ENCODE assay signal across 21 cellular contexts in genomic region chr20:61754976-61755778, GRCh38.
DNase-seq lines count a peak whose midpoint lies in the region; ATAC-seq, FAIRE-seq and TF ChIP-seq lines count a peak whose summit lies in the region.
"Had no signal": no experiment of that assay in that cellular context is flagged by ENCODE, and none has a peak within 500 bp of the region (broad histone marks: within the 10 kb centered on the region; RNA-seq: fewer than 3 reads in every experiment).

No MANE protein-coding gene starts in this region.

- H3K4me1 Mint-ChIP-seq in activated naive CD8-positive, alpha-beta T cell treated with anti-CD3 and anti-CD28 coated beads, Interleukin-2, amount 50 U/mL, for 24 hours = no peaks in the 10 kb centered on the region
- no peaks in the 10 kb centered on the region for H3K4me1 Mint-ChIP-seq in activated naive CD8-positive, alpha-beta T cell treated with anti-CD3 and anti-CD28 coated beads for 36 hours
- H3K4me1 Mint-ChIP-seq: CD8-positive, alpha-beta memory T cell had no signal

- H3K23ac ChIP-seq in mesenchymal stem cell (ENCODE audit: low read length in 2 of 2) = peak overlapping the region in 1 of 2 experiments; percentile 2

- H4K8ac ChIP-seq in mesenchymal stem cell (ENCODE audit: low read length) = peak overlapping the region; percentile 35

- DNase-seq in activated naive CD8-positive, alpha-beta T cell treated with anti-CD3 and anti-CD28 coated beads, Interleukin-2, amount 50 U/mL, for 24 hours = no peak
- DNase-seq in activated naive CD8-positive, alpha-beta T cell treated with anti-CD3 and anti-CD28 coated beads for 36 hours = no peak
- DNase-seq in mesenchymal stem cell (peak; percentile 4), urothelium cell line (ENCODE audit: low spot score) (no peak), kidney tubule cell (ENCODE audit: low spot score) (no peak), thyroid gland (no peak)
- DNase-seq: BE2C, DMS79 treated with DMSO at 0.1 percent for 48 hours, Karpas-422, MG63, NCI-H1092, NCI-H146, NCI-H2081, NCI-H748 treated with DMSO at 0.1 percent for 48 hours had no signal

- no peak overlapping the region for H3K4ac ChIP-seq in mesenchymal stem cell (ENCODE audit: low read depth in 1 of 2, low read length in 2 of 2)

- peak overlapping the region; percentile 45 for H4K91ac ChIP-seq in mesenchymal stem cell (ENCODE audit: low read length)

- H3K4me1 ChIP-seq in mesenchymal stem cell (ENCODE audit: control insufficient read depth, insufficient read depth, low read depth, low read length) = peaks cover 31% of the 10 kb centered on the region
- H3K4me1 ChIP-seq in thyroid gland = no peaks in the 10 kb centered on the region
- H3K4me1 ChIP-seq: BE2C had no signal

- no peak overlapping the region for H3K9ac ChIP-seq in mesenchymal stem cell (ENCODE audit: low read length)

- peak; percentile 23 for ATAC-seq in activated naive CD8-positive, alpha-beta T cell treated with anti-CD3 and anti-CD28 coated beads, Interleukin-2, amount 50 U/mL, for 24 hours
- no peak for ATAC-seq in GM18907 (IDR thresholded peaks at IDR 0.05; ENCODE audit: unreplicated experiment)

- H2BK15ac ChIP-seq in mesenchymal stem cell (ENCODE audit: low read depth, poor library complexity, severe bottlenecking) = no peak overlapping the region

- H3K9me3 ChIP-seq in mesenchymal stem cell (ENCODE audit: control insufficient read depth, low read length) (no peaks in the 10 kb centered on the region), thyroid gland (no peaks in the 10 kb centered on the region)
- H3K9me3 ChIP-seq: BE2C had no signal

- TF ChIP-seq CTCF in thyroid gland (IDR thresholded peaks at IDR 0.05) = no peak

- H3K79me1 ChIP-seq in mesenchymal stem cell (replicated peaks; ENCODE audit: low read length, poor library complexity, severe bottlenecking) = no peaks in the 10 kb centered on the region

- no peak overlapping the region for H2BK5ac ChIP-seq in mesenchymal stem cell (ENCODE audit: low read depth, low read length, poor library complexity, severe bottlenecking)

- intact Hi-C loops in thyroid gland (cut with DNase I) = no loop called here

- H3K4me3 Mint-ChIP-seq in activated naive CD8-positive, alpha-beta T cell treated with anti-CD3 and anti-CD28 coated beads, Interleukin-2, amount 50 U/mL, for 24 hours = no peak overlapping the region
- H3K4me3 Mint-ChIP-seq in activated naive CD8-positive, alpha-beta T cell treated with anti-CD3 and anti-CD28 coated beads for 36 hours = no peak overlapping the region
- H3K4me3 Mint-ChIP-seq: CD8-positive, alpha-beta memory T cell; GM23338 had no signal

- peaks cover 2% of the 10 kb centered on the region for H3K27me3 Mint-ChIP-seq in activated naive CD8-positive, alpha-beta T cell treated with anti-CD3 and anti-CD28 coated beads, Interleukin-2, amount 50 U/mL, for 24 hours
- H3K27me3 Mint-ChIP-seq in activated naive CD8-positive, alpha-beta T cell treated with anti-CD3 and anti-CD28 coated beads for 36 hours = no peaks in the 10 kb centered on the region
- H3K27me3 Mint-ChIP-seq: CD8-positive, alpha-beta memory T cell had no signal

- H3K18ac ChIP-seq in mesenchymal stem cell (ENCODE audit: low read depth in 1 of 2, low read length in 2 of 2) = peak overlapping the region in 1 of 2 experiments; percentile 40

- peak overlapping the region in 1 of 2 experiments; percentile 3 for H2BK12ac ChIP-seq in mesenchymal stem cell (ENCODE audit: low read length in 2 of 2)

- TF ChIP-seq POLR2A in thyroid gland (IDR thresholded peaks at IDR 0.05) = no peak

- peak; percentile 97 for FAIRE-seq in urothelium cell line (lab: Jason Lieb, UNC)
- FAIRE-seq: G401.6 had no signal

- peaks cover 5% of the 10 kb centered on the region for H3K9me3 Mint-ChIP-seq in activated naive CD8-positive, alpha-beta T cell treated with anti-CD3 and anti-CD28 coated beads, Interleukin-2, amount 50 U/mL, for 24 hours
- peaks cover 2% of the 10 kb centered on the region for H3K9me3 Mint-ChIP-seq in activated naive CD8-positive, alpha-beta T cell treated with anti-CD3 and anti-CD28 coated beads for 36 hours

- H3K4me2 ChIP-seq in mesenchymal stem cell (ENCODE audit: low read length, poor library complexity, severe bottlenecking) = no peak overlapping the region
- H3K4me2 ChIP-seq: GM23338 had no signal

- no peaks in the 10 kb centered on the region for H3K36me3 Mint-ChIP-seq in activated naive CD8-positive, alpha-beta T cell treated with anti-CD3 and anti-CD28 coated beads, Interleukin-2, amount 50 U/mL, for 24 hours (ENCODE audit: low read depth)
- H3K36me3 Mint-ChIP-seq in activated naive CD8-positive, alpha-beta T cell treated with anti-CD3 and anti-CD28 coated beads for 36 hours = no peaks in the 10 kb centered on the region
- H3K36me3 Mint-ChIP-seq: CD8-positive, alpha-beta memory T cell had no signal

- H3K4me3 ChIP-seq in mesenchymal stem cell (ENCODE audit: insufficient read depth in 1 of 2, low read depth in 1 of 2, low read length in 2 of 2) = peak overlapping the region in 1 of 2 experiments; percentile 27
- H3K4me3 ChIP-seq in thyroid gland (replicated peaks in 1 of 3) = no peak overlapping the region
- H3K4me3 ChIP-seq: GM23338, MG63 had no signal

- peaks cover under 1 to 1% of the 10 kb centered on the region in 2 experiments for H3K27me3 ChIP-seq in mesenchymal stem cell (ENCODE audit: control insufficient read depth in 1 of 2, insufficient read depth in 1 of 2, low read length in 2 of 2)
- H3K27me3 ChIP-seq in thyroid gland = no peaks in the 10 kb centered on the region

- 91% methylated on average over 8 of the region's 12 CpGs for WGBS in mesenchymal stem cell
- WGBS in thyroid gland, 2 donors = 82 to 86% methylated on average over 12 of the region's 12 CpGs

- H3K36me3 ChIP-seq in mesenchymal stem cell (ENCODE audit: control insufficient read depth in 1 of 2, insufficient read depth in 2 of 2, low read depth in 1 of 2, low read length in 2 of 2) (peaks cover 0 to 4% of the 10 kb centered on the region in 2 experiments), thyroid gland (no peaks in the 10 kb centered on the region)
- H3K36me3 ChIP-seq: BE2C, MG63 had no signal

- no peak overlapping the region for H2AFZ ChIP-seq in mesenchymal stem cell (ENCODE audit: low read depth, low read length)
- H2AFZ ChIP-seq: GM23338 had no signal

- no peak overlapping the region for H2AK5ac ChIP-seq in mesenchymal stem cell (ENCODE audit: low read length, severe bottlenecking)

- H3K14ac ChIP-seq in mesenchymal stem cell (ENCODE audit: low read length in 2 of 2) = peak overlapping the region in 1 of 2 experiments; percentile 28

- H2BK120ac ChIP-seq in mesenchymal stem cell (ENCODE audit: low read depth, low read length) = no peak overlapping the region

- H3K27ac ChIP-seq in cingulate gyrus (ENCODE audit: low read depth, low read length) (peak overlapping the region; percentile 12), mesenchymal stem cell (ENCODE audit: low read length, poor library complexity, severe bottlenecking) (no peak overlapping the region), thyroid gland (no peak overlapping the region)
- H3K27ac ChIP-seq: 22Rv1, RWPE1 had no signal

- H3K27ac Mint-ChIP-seq in activated naive CD8-positive, alpha-beta T cell treated with anti-CD3 and anti-CD28 coated beads, Interleukin-2, amount 50 U/mL, for 24 hours = no peak overlapping the region
- no peak overlapping the region for H3K27ac Mint-ChIP-seq in activated naive CD8-positive, alpha-beta T cell treated with anti-CD3 and anti-CD28 coated beads for 36 hours
- H3K27ac Mint-ChIP-seq: CD8-positive, alpha-beta memory T cell; GM23338 had no signal
